ENCODE assay signal across 8 cellular contexts in genomic region chr18:68721681-68722583, GRCh38. TPM values are rescaled to one million over a fixed set of nuclear protein-coding genes. Genes with fewer than 3 reads are reported as not detected.
DNase-seq lines count a peak whose midpoint lies in the region; ATAC-seq and TF ChIP-seq lines count a peak whose summit lies in the region.

No MANE protein-coding gene starts in this region.

- H3K4me1 Mint-ChIP-seq in H9: peaks cover 6 to 8% of the 10 kb centered on the region in 2 experiments

- H3K4me3 Mint-ChIP-seq in H9: no peak overlapping the region

- peaks cover 5% of the 10 kb centered on the region for H3K4me1 ChIP-seq in mammary epithelial cell (ENCODE audit: insufficient read depth, low read length)
- no peaks in the 10 kb centered on the region for H3K4me1 ChIP-seq in psoas muscle
- no peaks in the 10 kb centered on the region for H3K4me1 ChIP-seq in H9 (ENCODE audit: insufficient read depth, low read length)

- H4K91ac ChIP-seq in H9 (ENCODE audit: insufficient read length, low read depth, low read length): no peak overlapping the region

- no peak overlapping the region for H2BK5ac ChIP-seq in H9 (ENCODE audit: insufficient read length, low read length)

- H2AFZ ChIP-seq in mammary epithelial cell (ENCODE audit: low read depth, low read length) (peak overlapping the region; percentile 83), H9 (ENCODE audit: low read length) (no peak overlapping the region)

- H3K9me3 Mint-ChIP-seq in H9: peaks cover 0 to 4% of the 10 kb centered on the region in 2 experiments; a peak in 3 of 5 replicates

- H3K4me3 ChIP-seq in mammary epithelial cell (replicated peaks in 1 of 3; ENCODE audit: insufficient read depth in 1 of 3, low read depth in 2 of 3, low read length in 3 of 3) (peak overlapping the region; percentile 1 to 23 (median 8)), psoas muscle (peak overlapping the region; percentile 44)

- H3K9me3 ChIP-seq in mammary epithelial cell (replicated peaks; ENCODE audit: insufficient read depth, low read length): no peaks in the 10 kb centered on the region
- no peaks in the 10 kb centered on the region for H3K9me3 ChIP-seq in psoas muscle
- no peaks in the 10 kb centered on the region for H3K9me3 ChIP-seq in H9 (ENCODE audit: control insufficient read depth, low read depth, low read length)

- H3K23me2 ChIP-seq in H9 (ENCODE audit: insufficient read length, low read depth, low read length, poor library complexity, severe bottlenecking): no peaks in the 10 kb centered on the region

- no peak overlapping the region for H3K27ac Mint-ChIP-seq in H9

- DNase-seq in CD1c-positive myeloid dendritic cell (ENCODE audit: extremely low spot score): peak; percentile 9
- peak; percentile 12 for DNase-seq in mammary epithelial cell
- DNase-seq in psoas muscle: no peak
- DNase-seq in H9: no peak
- DNase-seq in T-helper 9 cell: no peak
- DNase-seq in NCI-H1048 (lab: John Stamatoyannopoulos, UW): no peak

- no peaks in the 10 kb centered on the region; the same call in 1 of the 2 replicates for H3K27me3 Mint-ChIP-seq in H9 (ENCODE audit: low read depth)

- H3K27me3 ChIP-seq in mammary epithelial cell (ENCODE audit: insufficient read depth, low read length): no peaks in the 10 kb centered on the region
- no peaks in the 10 kb centered on the region for H3K27me3 ChIP-seq in psoas muscle (ENCODE audit: insufficient read depth in 3 of 3, low read length in 2 of 3)
- H3K27me3 ChIP-seq in H9 (ENCODE audit: insufficient read depth, low read length): no peaks in the 10 kb centered on the region

- H3K23ac ChIP-seq in H9 (ENCODE audit: insufficient read length, low read depth, low read length): no peak overlapping the region

- no peak overlapping the region for H3K18ac ChIP-seq in H9 (ENCODE audit: insufficient read length, low read depth, low read length)

- BruUV-seq in mammary epithelial cell (replicated peaks; lab: Mats Ljungman, UMichigan): no TSS peak

- H3K36me3 Mint-ChIP-seq in H9 (ENCODE audit: insufficient read depth in 1 of 3, low read depth in 3 of 3): peaks cover 0 to 9% (median 2%) of the 10 kb centered on the region in 3 experiments; a peak in 5 of 7 replicates

- no peaks in the 10 kb centered on the region for H3K79me2 ChIP-seq in mammary epithelial cell (ENCODE audit: insufficient read depth, low read length)
- H3K79me2 ChIP-seq in H9 (ENCODE audit: insufficient read depth, low read length): no peaks in the 10 kb centered on the region

- no peaks in the 10 kb centered on the region for H3K79me1 ChIP-seq in H9 (ENCODE audit: insufficient read depth, low read depth, low read length, poor library complexity, severe bottlenecking)

- no peak overlapping the region for H3K56ac ChIP-seq in H9 (ENCODE audit: insufficient read length, low read depth, low read length)

- H3K4ac ChIP-seq in H9 (ENCODE audit: low read depth, low read length): no peak overlapping the region

- TF ChIP-seq CTCF in mammary epithelial cell (conservative IDR thresholded peaks at IDR 0.05 in 1 of 2, IDR thresholded peaks at IDR 0.05 in 1 of 2; ENCODE audit: extremely low read depth in 1 of 2, insufficient read depth in 1 of 2, low read depth in 1 of 2, low read length in 2 of 2) (no peak), psoas muscle (IDR thresholded peaks at IDR 0.05) (no peak), H9 (conservative IDR thresholded peaks at IDR 0.05) (no peak)

- no peak overlapping the region for H2BK12ac ChIP-seq in H9 (ENCODE audit: insufficient read length, low read depth, low read length)

- H2BK120ac ChIP-seq in H9 (ENCODE audit: low read depth, low read length, poor library complexity, severe bottlenecking): no peak overlapping the region

- 14% methylated on average over 8 of the region's 8 CpGs for WGBS in mammary epithelial cell (ENCODE audit: low coverage, missing lambda C conversion rate)
- WGBS in psoas muscle, 3 donors: 78 to 85% (median 82%) methylated on average over 8 of the region's 8 CpGs
- no CpG with 5 or more reads among the region's 8 CpGs for WGBS in H9 (ENCODE audit: extremely low coverage, insufficient read length, low lambda C conversion rate)

- H3K14ac ChIP-seq in H9 (ENCODE audit: insufficient read depth, low read length): no peak overlapping the region

- CTCF ChIA-PET in mammary epithelial cell (lab: Charles Lee; ENCODE audit: low non-redundant PET): no interaction called here

- peak; percentile 86 for ATAC-seq in GM19455 (IDR thresholded peaks at IDR 0.05; ENCODE audit: unreplicated experiment)
- peak; percentile 89 for ATAC-seq in HG03520 (IDR thresholded peaks at IDR 0.05; ENCODE audit: unreplicated experiment)
- ATAC-seq in psoas muscle: no peak

- in situ Hi-C loops in mammary epithelial cell (cut with MboI; ENCODE audit: low sequenced_read_pairs in 2 of 2): no loop called here

- H4K20me1 ChIP-seq in mammary epithelial cell (ENCODE audit: insufficient read depth, low read length): no peaks in the 10 kb centered on the region
- no peaks in the 10 kb centered on the region for H4K20me1 ChIP-seq in H9 (ENCODE audit: control insufficient read depth, insufficient read depth, insufficient read length)

- no peak overlapping the region for H3K27ac ChIP-seq in mammary epithelial cell (ENCODE audit: insufficient read depth, low read depth, low read length)
- peak overlapping the region; percentile 12 for H3K27ac ChIP-seq in psoas muscle
- no peak overlapping the region for H3K27ac ChIP-seq in H9 (ENCODE audit: insufficient read length, low read depth, low read length)

- H2BK15ac ChIP-seq in H9 (ENCODE audit: low read depth, low read length): no peak overlapping the region

- H4K8ac ChIP-seq in H9 (replicated peaks; ENCODE audit: insufficient read length, low read depth, low read length): no peak overlapping the region

- H3K36me3 ChIP-seq in mammary epithelial cell (ENCODE audit: insufficient read depth, low read length): no peaks in the 10 kb centered on the region
- no peaks in the 10 kb centered on the region for H3K36me3 ChIP-seq in psoas muscle (ENCODE audit: insufficient read depth in 1 of 2, low read depth in 1 of 2)

- dilution Hi-C loops in mammary epithelial cell (cut with HindIII; ENCODE audit: low sequenced_read_pairs): no loop called here

- H2BK20ac ChIP-seq in H9 (ENCODE audit: low read depth, low read length, poor library complexity, severe bottlenecking): no peak overlapping the region

- no peak overlapping the region for H4K5ac ChIP-seq in H9 (ENCODE audit: insufficient read length, low read depth, low read length)

- intact Hi-C loops in mammary epithelial cell (cut with micrococcal nuclease) (no loop called here), psoas muscle (cut with DNase I) (no loop called here)

- H3T11ph ChIP-seq in H9 (ENCODE audit: low read length): no peak overlapping the region

- no peak overlapping the region for H3K9ac ChIP-seq in mammary epithelial cell (ENCODE audit: insufficient read depth, low read length)
- no peak overlapping the region for H3K9ac ChIP-seq in H9 (ENCODE audit: extremely low read depth, insufficient read length, low read length)

- H3K4me2 ChIP-seq in mammary epithelial cell (ENCODE audit: insufficient read depth, low read depth, low read length) (peak overlapping the region; percentile 61), H9 (ENCODE audit: insufficient read depth, insufficient read length, low read length) (no peak overlapping the region)

- H2AK5ac ChIP-seq in H9 (ENCODE audit: insufficient read length, low read length): no peak overlapping the region

RNA-seq across cellular contexts. Expression of gene TMX3, which starts 7.0 kb away (rescaled TPM):
- total RNA-seq in mammary epithelial cell (10 to 100 TPM; 62.0 to 63.3 TPM), psoas muscle (10 to 100 TPM; 17.8 to 25.3 (median 19.4) TPM), H9 (2021) (38.0 and 39.5 TPM in 2 replicates)
- polyA plus RNA-seq in mammary epithelial cell (32.4 TPM), psoas muscle (10 to 100 TPM in 2 of 3 donors, 1 to 10 TPM in 1; 8.5 to 24.4 (median 14.5) TPM)
- 29.3 TPM for polyA minus RNA-seq in mammary epithelial cell

Comparison
In these comparisons a context has a peak if more than half of its experiments do, and no peak if none do; other contexts are left out.
1. DNase-seq: peak in CD1c-positive myeloid dendritic cell (single experiment) and mammary epithelial cell (single experiment); none in psoas muscle (0 of 2), H9 (single experiment), T-helper 9 cell (single experiment) and NCI-H1048 (single experiment).
2. ATAC-seq: peak in GM19455 (single experiment) and HG03520 (single experiment); none in psoas muscle (0 of 4).